18 cellular contexts compared by ENCODE assay signal in the genomic region with DNA sequence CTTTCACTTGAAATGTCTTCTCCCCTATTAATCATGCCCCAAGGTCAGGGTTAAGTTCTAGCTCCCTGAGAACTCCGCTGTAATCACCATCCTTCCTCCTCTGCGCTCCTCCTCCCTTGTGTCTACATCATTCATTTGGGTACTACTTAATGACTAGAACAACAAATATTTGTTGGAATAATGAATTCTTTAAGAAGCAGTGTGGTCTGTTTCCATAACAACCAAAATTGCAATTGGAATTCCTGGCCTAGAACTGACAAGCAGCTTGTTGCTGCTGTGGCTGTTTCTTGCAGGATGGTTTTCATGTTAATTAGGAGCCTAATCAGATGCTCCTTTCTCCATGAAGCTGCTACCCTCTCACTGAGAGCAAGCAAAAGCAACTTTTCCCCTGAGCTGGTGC.
DNase-seq lines count a peak whose midpoint lies in the region; TF ChIP-seq lines count a peak whose summit lies in the region.
"Had no signal": no experiment of that assay in that cellular context is flagged by ENCODE, and none has a peak within 500 bp of the region (broad histone marks: within the 10 kb centered on the region; RNA-seq: fewer than 3 reads in every experiment).

No MANE protein-coding gene starts in this region.

- no peaks in the 10 kb centered on the region for H3K9me3 ChIP-seq in MG63
- H3K9me3 ChIP-seq: uterus had no signal

- no peaks in the 10 kb centered on the region for H3K4me1 Mint-ChIP-seq in mesothelial cell of epicardium

- no peaks in the 10 kb centered on the region for H3K36me3 Mint-ChIP-seq in mesothelial cell of epicardium

- no peak overlapping the region for H3K4me3 Mint-ChIP-seq in mesothelial cell of epicardium
- H3K4me3 Mint-ChIP-seq: activated CD8-positive, alpha-beta T cell treated with anti-CD3 and anti-CD28 coated beads for 36 hours; stimulated activated naive CD8-positive, alpha-beta T cell treated with anti-CD3 and anti-CD28 coated beads, Interleukin-15, Interleukin-2, amounts not matched to agents 100 ng/mL and 50 ng/mL, for 24 hours had no signal

- H3K36me3 ChIP-seq in MG63, result no peaks in the 10 kb centered on the region
- H3K36me3 ChIP-seq: uterus had no signal

- peak overlapping the region; percentile 81 for H3K27ac ChIP-seq in cingulate gyrus (ENCODE audit: low read depth, low read length)
- H3K27ac ChIP-seq: hepatocyte, parathyroid adenoma, uterus had no signal

- TF ChIP-seq CTCF in mesothelial cell of epicardium (IDR thresholded peaks at IDR 0.05; ENCODE audit: unreplicated experiment), result no peak

- no peak overlapping the region for H3K4me3 ChIP-seq in MG63
- H3K4me3 ChIP-seq: hepatocyte, uterus had no signal

- H3K27ac Mint-ChIP-seq in mesothelial cell of epicardium, result no peak overlapping the region
- H3K27ac Mint-ChIP-seq: activated CD8-positive, alpha-beta T cell treated with anti-CD3 and anti-CD28 coated beads for 36 hours; stimulated activated naive CD8-positive, alpha-beta T cell treated with anti-CD3 and anti-CD28 coated beads, Interleukin-15, Interleukin-2, amounts not matched to agents 100 ng/mL and 50 ng/mL, for 24 hours had no signal

- H3K9me3 Mint-ChIP-seq in mesothelial cell of epicardium, result no peaks in the 10 kb centered on the region
- H3K9me3 Mint-ChIP-seq: activated CD8-positive, alpha-beta T cell treated with anti-CD3 and anti-CD28 coated beads for 36 hours; stimulated activated naive CD8-positive, alpha-beta T cell treated with anti-CD3 and anti-CD28 coated beads, Interleukin-15, Interleukin-2, amounts not matched to agents 100 ng/mL and 50 ng/mL, for 24 hours had no signal

- no peaks in the 10 kb centered on the region for H3K27me3 Mint-ChIP-seq in mesothelial cell of epicardium (ENCODE audit: low read depth)
- H3K27me3 Mint-ChIP-seq: activated CD8-positive, alpha-beta T cell treated with anti-CD3 and anti-CD28 coated beads for 36 hours; stimulated activated naive CD8-positive, alpha-beta T cell treated with anti-CD3 and anti-CD28 coated beads, Interleukin-15, Interleukin-2, amounts not matched to agents 100 ng/mL and 50 ng/mL, for 24 hours had no signal

- H3K27me3 ChIP-seq in MG63, result no peaks in the 10 kb centered on the region
- H3K27me3 ChIP-seq: hepatocyte, uterus had no signal

- DNase-seq in Ammon's horn (ENCODE audit: low spot score) (peak; percentile 40), LHCN-M2 (ENCODE audit: low read depth) (peak; percentile 45), left kidney (ENCODE audit: low read depth, low spot score) (peak; percentile 53), MG63 (no peak), NCI-H2081 (lab: John Stamatoyannopoulos, UW) (no peak), epidermal melanocyte (ENCODE audit: insufficient read length, low spot score) (no peak), mesothelial cell of epicardium (ENCODE audit: low spot score in 2 of 2, unreplicated experiment in 2 of 2) (no peak)
- DNase-seq: activated CD8-positive, alpha-beta T cell treated with anti-CD3 and anti-CD28 coated beads for 36 hours; amniotic stem cell; cortex of kidney; Karpas-422; NCI-H1436 treated with DMSO at 0.1 percent for 48 hours; NCI-H510A; uterus had no signal

Comparison
In these comparisons a context has a peak if more than half of its experiments do, and no peak if none do; other contexts are left out.
1. DNase-seq: peak in Ammon's horn (single experiment), LHCN-M2 (single experiment) and left kidney (single experiment); none in MG63 (single experiment), NCI-H2081 (0 of 2), epidermal melanocyte (single experiment) and mesothelial cell of epicardium (0 of 2).